ENCODE assay signal across 17 cellular contexts in genomic region chr12:110254971-110255540, GRCh38. TPM values are rescaled to one million over a fixed set of nuclear protein-coding genes. Genes with fewer than 3 reads are reported as not detected.
DNase-seq lines count a peak whose midpoint lies in the region; ATAC-seq and TF ChIP-seq lines count a peak whose summit lies in the region.
"Had no signal": no experiment of that assay in that cellular context is flagged by ENCODE, and none has a peak within 500 bp of the region (broad histone marks: within the 10 kb centered on the region; RNA-seq: fewer than 3 reads in every experiment).

No MANE protein-coding gene starts in this region.

- H2BK120ac ChIP-seq in mesenchymal stem cell (ENCODE audit: low read depth, low read length), result peak overlapping the region; percentile 29

- H3K18ac ChIP-seq in mesenchymal stem cell (ENCODE audit: low read depth in 1 of 2, low read length in 2 of 2), result no peak overlapping the region

- H3K4me3 ChIP-seq in HCT116 (replicated peaks in 1 of 2; ENCODE audit: low read depth in 1 of 2, low read length in 2 of 2) (no peak overlapping the region), mesenchymal stem cell (ENCODE audit: insufficient read depth in 1 of 2, low read depth in 1 of 2, low read length in 2 of 2) (no peak overlapping the region)

- intact Hi-C loops in CD14-positive monocyte (cut with micrococcal nuclease), result no loop called here
- intact Hi-C loops in HCT116 (cut with micrococcal nuclease), result no loop called here

- CTCF ChIA-PET in HCT116 (lab: Charles Lee), result no interaction called here

- H3K9ac ChIP-seq in HCT116 (ENCODE audit: low read length) (no peak overlapping the region), mesenchymal stem cell (ENCODE audit: low read length) (no peak overlapping the region)

- no peak overlapping the region for H4K91ac ChIP-seq in mesenchymal stem cell (ENCODE audit: low read length)

- no peak overlapping the region for H3K14ac ChIP-seq in mesenchymal stem cell (ENCODE audit: low read length in 2 of 2)

- POLR2A ChIA-PET in HCT116 (lab: Charles Lee), result no interaction called here

- H4K20me1 ChIP-seq in HCT116 (ENCODE audit: insufficient read depth), result no peaks in the 10 kb centered on the region

- peaks cover 54% of the 10 kb centered on the region for H3K4me1 Mint-ChIP-seq in CD14-positive monocyte
- H3K4me1 Mint-ChIP-seq in progenitor cell of endocrine pancreas (ENCODE audit: low read depth), result peaks cover 5% of the 10 kb centered on the region
- H3K4me1 Mint-ChIP-seq: CD4-positive, CD25-positive, alpha-beta regulatory T cell had no signal

- RAD21 ChIA-PET in HCT116 (lab: Charles Lee; ENCODE audit: low non-redundant PET in 1 of 2, low total read pairs in 2 of 2, uncharacterized antibody in 2 of 2, unreplicated experiment in 2 of 2), result no interaction called here

- H4K8ac ChIP-seq in mesenchymal stem cell (ENCODE audit: low read length), result no peak overlapping the region

- H3K4me2 ChIP-seq in HCT116 (ENCODE audit: low read length) (peak overlapping the region; percentile 69), mesenchymal stem cell (ENCODE audit: low read length, poor library complexity, severe bottlenecking) (no peak overlapping the region)

- TF ChIP-seq POLR2A in HCT116 (IDR thresholded peaks at IDR 0.05; ENCODE audit: borderline replicate concordance, extremely low read depth, insufficient read depth, insufficient read length), result no peak

- H2BK5ac ChIP-seq in mesenchymal stem cell (ENCODE audit: low read depth, low read length, poor library complexity, severe bottlenecking), result no peak overlapping the region

- no peak overlapping the region for H2AFZ ChIP-seq in HCT116 (ENCODE audit: low read depth, low read length, poor library complexity, severe bottlenecking)
- no peak overlapping the region for H2AFZ ChIP-seq in mesenchymal stem cell (ENCODE audit: low read depth, low read length)

- H3K79me2 ChIP-seq in HCT116 (ENCODE audit: insufficient read depth, low read length), result no peaks in the 10 kb centered on the region

- H3K9me3 ChIP-seq in HCT116 (ENCODE audit: control insufficient read depth in 1 of 2, insufficient read depth in 1 of 2, low read depth in 1 of 2, low read length in 2 of 2) (no peaks in the 10 kb centered on the region), mesenchymal stem cell (ENCODE audit: control insufficient read depth, low read length) (no peaks in the 10 kb centered on the region)

- H3K27ac ChIP-seq in HCT116 (ENCODE audit: low read depth, low read length) (no peak overlapping the region), mesenchymal stem cell (ENCODE audit: low read length, poor library complexity, severe bottlenecking) (no peak overlapping the region)

- H3K9me3 Mint-ChIP-seq in CD14-positive monocyte (no peaks in the 10 kb centered on the region), progenitor cell of endocrine pancreas (ENCODE audit: low read depth) (no peaks in the 10 kb centered on the region)
- H3K9me3 Mint-ChIP-seq: CD4-positive, CD25-positive, alpha-beta regulatory T cell had no signal

- no TSS peak for BruUV-seq in HCT116 (replicated peaks; lab: Mats Ljungman, UMichigan)

- H3K36me3 ChIP-seq in HCT116 (ENCODE audit: control insufficient read depth in 1 of 2, insufficient read depth in 2 of 2, low read length in 2 of 2), result no peaks in the 10 kb centered on the region
- no peaks in the 10 kb centered on the region for H3K36me3 ChIP-seq in mesenchymal stem cell (ENCODE audit: control insufficient read depth in 1 of 2, insufficient read depth in 2 of 2, low read depth in 1 of 2, low read length in 2 of 2)

- 97% methylated on average over 6 of the region's 6 CpGs for WGBS in mesenchymal stem cell

- H3K9me2 ChIP-seq in HCT116 (ENCODE audit: insufficient read depth), result no peaks in the 10 kb centered on the region

- H3K4me3 Mint-ChIP-seq in CD14-positive monocyte, result no peak overlapping the region
- no peak overlapping the region for H3K4me3 Mint-ChIP-seq in progenitor cell of endocrine pancreas (ENCODE audit: low read depth)
- H3K4me3 Mint-ChIP-seq: CD4-positive, CD25-positive, alpha-beta regulatory T cell had no signal

- peak overlapping the region in 1 of 2 experiments; percentile 4 for H3K4ac ChIP-seq in mesenchymal stem cell (ENCODE audit: low read depth in 1 of 2, low read length in 2 of 2)

- no peaks in the 10 kb centered on the region for H3K79me1 ChIP-seq in mesenchymal stem cell (replicated peaks; ENCODE audit: low read length, poor library complexity, severe bottlenecking)

- DNase-seq in CD14-positive monocyte (ENCODE audit: low spot score) (no peak), HCT116 (ENCODE audit: low read depth, low spot score) (no peak), NCI-H510A (lab: John Stamatoyannopoulos, UW) (peak; percentile 54), mesenchymal stem cell (no peak), cerebellum (ENCODE audit: low spot score) (no peak), GM13976 (ENCODE audit: low spot score) (no peak), progenitor cell of endocrine pancreas (ENCODE audit: low spot score, unreplicated experiment) (no peak), NOMO-1 treated with dmso at 0.1 percent for 144 hours (lab: John Stamatoyannopoulos, UW; ENCODE audit: unreplicated experiment) (no peak)
- DNase-seq: AML-193; CD4-positive, CD25-positive, alpha-beta regulatory T cell; H7; Kasumi-1; NCI-H1105 treated with DMSO at 0.1 percent for 48 hours; NCI-H1930; NCI-H446 treated with DMSO at 0.1 percent for 48 hours; SHP77 had no signal

- TF ChIP-seq CTCF in CD14-positive monocyte (IDR thresholded peaks at IDR 0.05), result no peak
- no peak for TF ChIP-seq CTCF in HCT116 (IDR thresholded peaks at IDR 0.05 in 2 of 3, conservative IDR thresholded peaks at IDR 0.05 in 1 of 3; ENCODE audit: borderline replicate concordance in 1 of 3, insufficient read depth in 1 of 3, low read depth in 2 of 3, low read length in 2 of 3)
- TF ChIP-seq CTCF in GM13976 (IDR thresholded peaks at IDR 0.05; ENCODE audit: borderline replicate concordance, control extremely low read depth, extremely low read depth, insufficient read depth, missing control alignments), result no peak
- no peak for TF ChIP-seq CTCF in progenitor cell of endocrine pancreas (IDR thresholded peaks at IDR 0.05; ENCODE audit: unreplicated experiment)

- in situ Hi-C loops in GM13976 (cut with MboI; ENCODE audit: low sequenced_read_pairs, unreplicated experiment), result loop anchor here (10.0 kb wide), 1 partner anchor 150 kb away; no protein-coding TSS in a partner anchor

- H3K4me1 ChIP-seq in HCT116 (ENCODE audit: control insufficient read depth in 1 of 2, insufficient read depth in 2 of 2, low read length in 2 of 2) (peaks cover 29 to 48% of the 10 kb centered on the region in 2 experiments), mesenchymal stem cell (ENCODE audit: control insufficient read depth, insufficient read depth, low read depth, low read length) (peaks cover 16% of the 10 kb centered on the region)

- H3K36me3 Mint-ChIP-seq in CD14-positive monocyte (peaks cover 0 to 2% of the 10 kb centered on the region in 2 donors), progenitor cell of endocrine pancreas (ENCODE audit: insufficient read depth) (no peaks in the 10 kb centered on the region)
- H3K36me3 Mint-ChIP-seq: CD4-positive, CD25-positive, alpha-beta regulatory T cell had no signal

- ATAC-seq in HCT116, result no peak
- ATAC-seq: SK-N-SH treated with all-trans-retinoic acid at 6 μM for 48 hours had no signal

- H2BK12ac ChIP-seq in mesenchymal stem cell (ENCODE audit: low read length in 2 of 2), result no peak overlapping the region

- H3K27me3 Mint-ChIP-seq in CD14-positive monocyte (ENCODE audit: low read depth in 3 of 3), result peaks cover 2 to 4% (median 2%) of the 10 kb centered on the region in 3 donors
- H3K27me3 Mint-ChIP-seq in progenitor cell of endocrine pancreas, result no peaks in the 10 kb centered on the region

- H2BK15ac ChIP-seq in mesenchymal stem cell (ENCODE audit: low read depth, poor library complexity, severe bottlenecking), result peak overlapping the region; percentile 7

- H3K27ac Mint-ChIP-seq in CD14-positive monocyte (peak overlapping the region in 4 of 7 donors; percentile 32 to 94 (median 52)), progenitor cell of endocrine pancreas (no peak overlapping the region)
- H3K27ac Mint-ChIP-seq: CD4-positive, CD25-positive, alpha-beta regulatory T cell had no signal

- H3K27me3 ChIP-seq in HCT116 (ENCODE audit: insufficient read depth, low read length), result no peaks in the 10 kb centered on the region
- no peaks in the 10 kb centered on the region for H3K27me3 ChIP-seq in mesenchymal stem cell (ENCODE audit: control insufficient read depth in 1 of 2, insufficient read depth in 1 of 2, low read length in 2 of 2)

- TF ChIP-seq RAD21 in HCT116 (IDR thresholded peaks at IDR 0.05; ENCODE audit: low read depth), result no peak

- H3K23ac ChIP-seq in mesenchymal stem cell (ENCODE audit: low read length in 2 of 2), result no peak overlapping the region

- H2AK5ac ChIP-seq in mesenchymal stem cell (ENCODE audit: low read length, severe bottlenecking), result no peak overlapping the region

TF ChIP-seq in HCT116, 20 proteins besides CTCF, POLR2A, EP300 and RAD21:
- TF ChIP-seq EGR1 (IDR thresholded peaks at IDR 0.05; ENCODE audit: low read depth) (no peak), MAX (IDR thresholded peaks at IDR 0.05) (0 out of 2 replicates have a peak, but pooled peaks have one; percentile 14)

RNA-seq across cellular contexts. Expression of gene ATP2A2, which starts 26.0 kb away (rescaled TPM):
- 1 to 10 TPM; 4.5 to 6.9 TPM for polyA plus RNA-seq in CD14-positive monocyte
- 239 TPM for total RNA-seq in HCT116 (2021; ENCODE audit: unreplicated experiment)
- 146 and 151 TPM in 2 replicates for polyA plus RNA-seq in HCT116 (2012)
- 155 TPM for polyA plus RNA-seq in mesenchymal stem cell (2013, experiment 1 of 2)
- polyA plus RNA-seq in mesenchymal stem cell (2013, experiment 2 of 2), result 150 TPM
- 156 TPM for total RNA-seq in cerebellum
- total RNA-seq in progenitor cell of endocrine pancreas, result 167 and 175 TPM in 2 replicates
